Comparison of ENCODE assay signal across 20 cellular contexts in the genomic region with DNA sequence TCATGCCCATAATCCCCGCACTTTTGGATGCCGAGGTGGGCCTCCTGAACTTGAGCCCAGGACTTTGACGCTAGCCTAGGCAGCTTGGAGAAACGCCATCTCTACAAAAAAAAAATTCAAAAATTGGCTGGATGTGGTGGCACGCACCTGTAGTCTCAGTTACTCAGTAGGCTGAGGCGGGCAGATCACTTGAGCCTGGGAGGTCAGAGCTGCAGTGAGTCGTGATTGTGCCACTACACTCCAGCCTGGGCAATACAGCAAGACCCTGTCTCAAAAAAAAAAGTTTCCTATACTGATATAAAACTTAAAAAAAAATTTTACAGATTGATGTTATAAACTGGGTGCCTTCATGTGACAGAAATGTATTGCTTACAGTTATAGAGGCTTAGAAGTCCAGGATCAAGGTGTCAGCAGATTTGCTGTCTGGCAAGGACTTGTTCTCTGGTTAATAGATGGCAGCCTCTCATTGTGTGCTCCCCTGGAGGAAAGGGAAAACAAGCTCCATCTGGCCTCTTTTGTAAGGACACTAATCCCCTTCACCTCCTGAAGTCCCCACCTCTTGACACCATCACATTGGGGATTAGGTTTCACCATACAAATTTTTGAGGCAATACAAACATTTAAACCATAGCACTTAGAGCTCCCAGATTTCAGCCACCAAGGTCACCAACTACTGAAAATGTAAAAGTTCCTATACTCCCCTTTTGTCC. TPM values are rescaled to one million over a fixed set of nuclear protein-coding genes. Genes with fewer than 3 reads are reported as not detected.
"Had no signal": no experiment of that assay in that cellular context is flagged by ENCODE, and none has a peak within 500 bp of the region (broad histone marks: within the 10 kb centered on the region; RNA-seq: fewer than 3 reads in every experiment).

No MANE protein-coding gene starts in this region.

- ATAC-seq: activated CD4-positive, alpha-beta T cell treated with anti-CD3 and anti-CD28 coated beads for 36 hours; activated CD8-positive, alpha-beta memory T cell treated with anti-CD3 and anti-CD28 coated beads, Interleukin-2, amount 10 ng/mL, durations not matched to agents 7 days and 5 days; naive thymus-derived CD8-positive, alpha-beta T cell; stimulated activated naive CD8-positive, alpha-beta T cell treated with anti-CD3 and anti-CD28 coated beads, Interleukin-15, Interleukin-2, amounts not matched to agents 100 U/mL and 50 U/mL, for 24 hours had no signal

- H3K36me3 ChIP-seq: esophagus muscularis mucosa, left ventricle myocardium inferior, neutrophil, right atrium auricular region had no signal

- H3K27me3 ChIP-seq: right atrium auricular region had no signal

- H3K9me3 ChIP-seq: esophagus muscularis mucosa, mucosa of descending colon, neutrophil, right atrium auricular region had no signal

- H3K4me3 ChIP-seq: esophagus muscularis mucosa, left ventricle myocardium inferior, mucosa of descending colon, right atrium auricular region had no signal

- DNase-seq: activated CD4-positive, alpha-beta memory T cell treated with anti-CD3 and anti-CD28 coated beads for 36 hours; activated CD4-positive, alpha-beta T cell treated with anti-CD3 and anti-CD28 coated beads for 36 hours; activated CD8-positive, alpha-beta memory T cell treated with anti-CD3 and anti-CD28 coated beads, Interleukin-2, amount 10 ng/mL, durations not matched to agents 7 days and 5 days; activated effector memory CD4-positive, alpha-beta T cell treated with Interleukin-2 at 50 U/mL for 16 hours; activated naive CD4-positive, alpha-beta T cell treated with anti-CD3 and anti-CD28 coated beads, Interleukin-2, amount 50 U/mL, for 16 hours; activated T-cell treated with anti-CD3 and anti-CD28 coated beads, Interleukin-2, amount 50 U/mL, for 24 hours; hippocampal formation; left ventricle myocardium inferior; mucosa of descending colon; naive thymus-derived CD8-positive, alpha-beta T cell; small intestine; stimulated activated naive CD8-positive, alpha-beta T cell treated with anti-CD3 and anti-CD28 coated beads, Interleukin-15, Interleukin-2, amounts not matched to agents 100 U/mL and 50 U/mL, for 24 hours had no signal

- H3K27ac ChIP-seq: esophagus muscularis mucosa, left ventricle myocardium inferior, neutrophil, right atrium auricular region, VCaP had no signal

RNA-seq across cellular contexts. Expression of gene CES3, which starts 8.5 kb away (rescaled TPM):
- total RNA-seq: kidney epithelial cell had no signal
- polyA plus RNA-seq: naive thymus-derived CD8-positive, alpha-beta T cell had no signal

RNA-seq across cellular contexts. Expression of gene RRAD, which starts 27.2 kb away (rescaled TPM):
- polyA plus RNA-seq: naive thymus-derived CD8-positive, alpha-beta T cell had no signal

RNA-seq across cellular contexts. Expression of gene CDH16, which starts 33.9 kb away (rescaled TPM):
- total RNA-seq: activated CD4-positive, alpha-beta memory T cell treated with anti-CD3 and anti-CD28 coated beads for 36 hours; activated CD4-positive, alpha-beta T cell treated with anti-CD3 and anti-CD28 coated beads for 36 hours; activated CD8-positive, alpha-beta memory T cell treated with anti-CD3 and anti-CD28 coated beads, Interleukin-2, amount 10 ng/mL, durations not matched to agents 7 days and 5 days; astrocyte; glomerular endothelial cell; left ventricle myocardium inferior; naive thymus-derived CD8-positive, alpha-beta T cell had no signal
- polyA plus RNA-seq: adipose tissue; naive thymus-derived CD8-positive, alpha-beta T cell had no signal
